In the genomic region with DNA sequence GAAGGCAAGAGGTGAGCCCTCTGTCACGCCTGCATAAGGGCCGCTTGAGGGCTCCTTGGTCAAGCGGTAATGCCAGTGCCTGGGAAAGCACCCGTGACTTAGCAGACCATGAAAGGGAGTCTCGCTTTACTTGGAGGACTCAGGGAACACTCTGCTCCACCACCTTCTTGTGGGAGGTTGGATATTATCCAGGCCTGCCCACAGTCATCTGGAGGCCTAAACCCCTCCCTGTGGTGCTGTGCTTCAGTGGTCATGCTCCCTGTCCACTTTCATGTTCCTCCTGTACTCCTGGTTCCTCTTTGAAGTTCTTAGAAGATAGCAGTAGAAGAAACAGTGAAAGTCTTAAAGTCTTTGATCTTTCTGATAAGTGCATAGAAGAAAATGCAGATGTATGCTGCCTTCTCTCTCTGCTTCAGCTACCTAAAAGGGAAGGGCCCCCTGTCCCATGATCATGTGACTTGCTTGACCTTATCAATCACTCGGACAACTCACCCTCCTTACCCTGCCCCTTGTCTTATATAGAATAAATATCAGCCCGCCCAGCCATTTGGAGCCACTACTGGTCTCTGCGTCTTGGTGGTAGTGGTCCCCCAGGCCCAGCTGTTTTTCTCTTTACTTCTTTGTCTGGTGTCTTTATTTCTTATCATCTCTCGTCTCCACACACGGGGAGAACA, we compare ENCODE assay signal across 8 cellular contexts.
DNase-seq lines count a peak whose midpoint lies in the region; ATAC-seq, FAIRE-seq and TF ChIP-seq lines count a peak whose summit lies in the region.
"Not testable (repeated sequence)": the region's sequence is repeated elsewhere in the genome, so short reads cannot be mapped to it uniquely, and the experiment has no call there.

No MANE protein-coding gene starts in this region.

- not testable (repeated sequence) for TF ChIP-seq EP300 in K562 (IDR thresholded peaks at IDR 0.05; ENCODE audit: low read length)

- H3K36me3 ChIP-seq in K562 (ENCODE audit: control insufficient read depth, insufficient read depth, low read length); testis (ENCODE audit: low read depth, missing control alignments): not testable (repeated sequence)

- not testable (repeated sequence) for H3K36me3 Mint-ChIP-seq in nephron (ENCODE audit: low read depth)

- H3K9me1 ChIP-seq in K562 (ENCODE audit: control insufficient read depth, insufficient read depth, low read length) = not testable (repeated sequence)

- CTCF ChIA-PET in K562 (lab: Yijun Ruan, JAX; ENCODE audit: low intra/inter-chr PET ratio) = interaction anchor here (0.6 kb wide), 2 partner anchors 252 to 474 kb away, joined by 3 read pairs; no protein-coding TSS in a partner anchor

- not testable (repeated sequence) for H4K20me1 ChIP-seq in K562 (replicated peaks; ENCODE audit: control insufficient read depth, insufficient read depth, low read length)

- H3K79me2 ChIP-seq in K562 (ENCODE audit: control insufficient read depth, insufficient read depth, low read length) = not testable (repeated sequence)

- not testable (repeated sequence) for TF ChIP-seq RAD21 in K562 (CRISPR knock-in tag; conservative IDR thresholded peaks at IDR 0.05 in 1 of 2, IDR thresholded peaks at IDR 0.05 in 1 of 2)

- not testable (repeated sequence) for H3K4me1 Mint-ChIP-seq in nephron

- H3K4me2 ChIP-seq in K562 (ENCODE audit: insufficient read depth, low read length) = not testable (repeated sequence)

- not testable (repeated sequence) for H3K27ac ChIP-seq in K562 (ENCODE audit: extremely low read depth, low read depth, low read length)
- H3K27ac ChIP-seq in testis = peak overlapping the region; percentile 42 to 50

- H2AFZ ChIP-seq in K562 (ENCODE audit: low read depth, low read length) = peak overlapping the region; percentile 40

- H3K27ac Mint-ChIP-seq in nephron = peak overlapping the region in 2 of 3 experiments; percentile 0 to 41

- not testable (repeated sequence) for H3K9me3 ChIP-seq in K562 (replicated peaks; ENCODE audit: control insufficient read depth, insufficient read depth, low read depth, low read length); testis

- peaks cover 35% of the 10 kb centered on the region for H3K27me3 Mint-ChIP-seq in nephron (ENCODE audit: low read depth)

- not testable (repeated sequence) for TF ChIP-seq POLR2A in GM12891 (IDR thresholded peaks at IDR 0.05; ENCODE audit: low read depth, low read length); K562 (conservative IDR thresholded peaks at IDR 0.05); testis (IDR thresholded peaks at IDR 0.05)

- WGBS in K562 (ENCODE audit: insufficient coverage, low coverage, missing lambda C conversion rate) = 39% methylated on average over 10 of the region's 10 CpGs
- 48 to 61% methylated on average over 10 of the region's 10 CpGs for WGBS in testis, 2 donors

- not testable (repeated sequence) for H3K4me1 ChIP-seq in K562 (replicated peaks in 1 of 2; ENCODE audit: control insufficient read depth in 2 of 2, insufficient read depth in 2 of 2, low read length in 2 of 2)
- H3K4me1 ChIP-seq in testis = peaks cover 10% of the 10 kb centered on the region

- in situ Hi-C loops in KBM-7 (cut with MboI; ENCODE audit: low pct_unique_long_range_greater_than_20kb, low sequenced_read_pairs) (loop anchor here (25.0 kb wide), 1 partner anchor 478 kb away; a partner anchor contains a TSS), K562 (cut with MboI) (loop anchor here (5.0 to 10.0 kb wide), 2 partner anchors 248 to 676 kb away; no protein-coding TSS in a partner anchor)

- intact Hi-C loops in K562 (cut with micrococcal nuclease) = loop anchor here (10.0 kb wide), 1 partner anchor 476 kb away; no protein-coding TSS in a partner anchor
- intact Hi-C loops in testis (cut with DNase I; ENCODE audit: low total_unique reads) = not testable (repeated sequence)

- not testable (repeated sequence) for H3K4me3 Mint-ChIP-seq in nephron

- H3K9me3 Mint-ChIP-seq in nephron = not testable (repeated sequence)

- not testable (repeated sequence) for H3K4me3 ChIP-seq in K562, testis

- not testable (repeated sequence) for H3K27me3 ChIP-seq in K562 (ENCODE audit: control insufficient read depth in 2 of 2, insufficient read depth in 2 of 2, low read length in 2 of 2); testis

- TF ChIP-seq CTCF in K562 (IDR thresholded peaks at IDR 0.05 in 2 of 3, conservative IDR thresholded peaks at IDR 0.05 in 1 of 3; ENCODE audit: insufficient read depth in 2 of 3, low read depth in 1 of 3, low read length in 3 of 3); nephron (IDR thresholded peaks at IDR 0.05; ENCODE audit: unreplicated experiment in 3 of 3); testis (IDR thresholded peaks at IDR 0.05): not testable (repeated sequence)

- BruUV-seq in K562 (replicated peaks; lab: Mats Ljungman, UMichigan) = not testable (repeated sequence)

- POLR2A ChIA-PET in K562 (lab: Yijun Ruan, JAX) = not testable (repeated sequence)

- ATAC-seq in K562 = not testable (repeated sequence)

- peak; percentile 36 for DNase-seq in CMK (ENCODE audit: low read depth)
- DNase-seq in GM12891 (ENCODE audit: insufficient read length, low spot score) = not testable (repeated sequence)
- DNase-seq in KBM-7 = peak; percentile 25
- peak; percentile 85 for DNase-seq in RCC 7860 (ENCODE audit: low spot score)
- peak in 1 of 4 experiments; percentile 25 for DNase-seq in K562 (ENCODE audit: extremely low read depth in 1 of 4, low spot score in 3 of 4)
- peak; percentile 88 for DNase-seq in kidney glomerular epithelial cell (lab: John Stamatoyannopoulos, UW)
- peak; percentile 89 for DNase-seq in testis

- not testable (repeated sequence) for H3K9ac ChIP-seq in K562 (ENCODE audit: insufficient read depth in 1 of 2, low read depth in 2 of 2, low read length in 2 of 2)

- FAIRE-seq in GM12891 (lab: Jason Lieb, UNC) = not testable (repeated sequence)
- FAIRE-seq in RCC 7860 (lab: Jason Lieb, UNC) (peak; percentile 95), K562 (lab: Jason Lieb, UNC) (peak; percentile 66)

TF ChIP-seq in GM12891, 5 proteins besides CTCF, POLR2A, EP300 and RAD21:
- TF ChIP-seq SPI1 (IDR thresholded peaks at IDR 0.05; ENCODE audit: low read depth, low read length) = peak; percentile 44

TF ChIP-seq in K562, 482 proteins besides CTCF, POLR2A, EP300 and RAD21 (continues in another document):
- TF ChIP-seq RAD51 (IDR thresholded peaks at IDR 0.05; ENCODE audit: borderline replicate concordance, low read depth) = peak; percentile 36
- TF ChIP-seq, protein P1, sequence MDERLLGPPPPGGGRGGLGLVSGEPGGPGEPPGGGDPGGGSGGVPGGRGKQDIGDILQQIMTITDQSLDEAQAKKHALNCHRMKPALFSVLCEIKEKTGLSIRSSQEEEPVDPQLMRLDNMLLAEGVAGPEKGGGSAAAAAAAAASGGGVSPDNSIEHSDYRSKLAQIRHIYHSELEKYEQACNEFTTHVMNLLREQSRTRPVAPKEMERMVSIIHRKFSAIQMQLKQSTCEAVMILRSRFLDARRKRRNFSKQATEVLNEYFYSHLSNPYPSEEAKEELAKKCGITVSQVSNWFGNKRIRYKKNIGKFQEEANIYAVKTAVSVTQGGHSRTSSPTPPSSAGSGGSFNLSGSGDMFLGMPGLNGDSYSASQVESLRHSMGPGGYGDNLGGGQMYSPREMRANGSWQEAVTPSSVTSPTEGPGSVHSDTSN (CRISPR knock-in tag; IDR thresholded peaks at IDR 0.05; ENCODE audit: low read depth) = not testable (repeated sequence)
- TF ChIP-seq, protein P1 (tag; conservative IDR thresholded peaks at IDR 0.05; ENCODE audit: low read depth) = peak; percentile 52; the same call in 1 of the 2 replicates
- TF ChIP-seq, protein P2, sequence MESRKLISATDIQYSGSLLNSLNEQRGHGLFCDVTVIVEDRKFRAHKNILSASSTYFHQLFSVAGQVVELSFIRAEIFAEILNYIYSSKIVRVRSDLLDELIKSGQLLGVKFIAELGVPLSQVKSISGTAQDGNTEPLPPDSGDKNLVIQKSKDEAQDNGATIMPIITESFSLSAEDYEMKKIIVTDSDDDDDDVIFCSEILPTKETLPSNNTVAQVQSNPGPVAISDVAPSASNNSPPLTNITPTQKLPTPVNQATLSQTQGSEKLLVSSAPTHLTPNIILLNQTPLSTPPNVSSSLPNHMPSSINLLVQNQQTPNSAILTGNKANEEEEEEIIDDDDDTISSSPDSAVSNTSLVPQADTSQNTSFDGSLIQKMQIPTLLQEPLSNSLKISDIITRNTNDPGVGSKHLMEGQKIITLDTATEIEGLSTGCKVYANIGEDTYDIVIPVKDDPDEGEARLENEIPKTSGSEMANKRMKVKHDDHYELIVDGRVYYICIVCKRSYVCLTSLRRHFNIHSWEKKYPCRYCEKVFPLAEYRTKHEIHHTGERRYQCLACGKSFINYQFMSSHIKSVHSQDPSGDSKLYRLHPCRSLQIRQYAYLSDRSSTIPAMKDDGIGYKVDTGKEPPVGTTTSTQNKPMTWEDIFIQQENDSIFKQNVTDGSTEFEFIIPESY (CRISPR knock-in tag; IDR thresholded peaks at IDR 0.05) = peak; percentile 44; the same call in 1 of the 2 replicates
